In genomic region chr10:100996678-100997363, GRCh38 we compare ENCODE assay signal across 8 cellular contexts. TPM values are rescaled to one million over a fixed set of nuclear protein-coding genes. Genes with fewer than 3 reads are reported as not detected.
A peak's percentile ranks its signal among the peaks of the same experiment; 100 is the strongest.
DNase-seq lines count a peak whose midpoint lies in the region; ATAC-seq, FAIRE-seq and TF ChIP-seq lines count a peak whose summit lies in the region.

No MANE protein-coding gene starts in this region.

- peaks cover 26% of the 10 kb centered on the region for H3K79me2 ChIP-seq in HepG2 (ENCODE audit: insufficient read depth, low read length)

- no peaks in the 10 kb centered on the region for H3K27me3 Mint-ChIP-seq in stimulated activated naive CD8-positive, alpha-beta T cell treated with anti-CD3 and anti-CD28 coated beads, Interleukin-15, amount 100 ng/mL, for 72 hours

- no peak for TF ChIP-seq EP300 in HepG2 (IDR thresholded peaks at IDR 0.05; ENCODE audit: low read depth in 2 of 2, low read length in 2 of 2)
- no peak for TF ChIP-seq EP300 in HepG2 (CRISPR knock-in tag; IDR thresholded peaks at IDR 0.05; ENCODE audit: borderline replicate concordance)

- peak overlapping the region; percentile 91 to 97 for H3K27ac Mint-ChIP-seq in stimulated activated naive CD8-positive, alpha-beta T cell treated with anti-CD3 and anti-CD28 coated beads, Interleukin-15, amount 100 ng/mL, for 72 hours

- H3K4me3 Mint-ChIP-seq in stimulated activated naive CD8-positive, alpha-beta T cell treated with anti-CD3 and anti-CD28 coated beads, Interleukin-15, amount 100 ng/mL, for 72 hours: peak overlapping the region; percentile 78 to 92

- CTCF ChIA-PET in HepG2 (lab: Yijun Ruan, JAX; ENCODE audit: low intra/inter-chr PET ratio, low total read pairs): interaction anchor here (0.6 to 8.5 kb wide), 3 partner anchors 16 to 56 kb away, joined by 3 to 240 read pairs (median 4); no protein-coding TSS in a partner anchor

- DNase-seq in Daoy (ENCODE audit: low read depth) (peak; percentile 45), T follicular helper cell (ENCODE audit: low read depth) (peak; percentile 21), caudate nucleus (lab: John Stamatoyannopoulos, UW) (peak in 6 of 61 donors; percentile 12 to 53 (median 42)), HepG2 (ENCODE audit: low spot score) (no peak), amniotic stem cell (lab: John Stamatoyannopoulos, UW) (no peak), HTR-8/SVneo (ENCODE audit: insufficient read length, low spot score) (no peak)
- DNase-seq in stimulated activated naive CD8-positive, alpha-beta T cell treated with anti-CD3 and anti-CD28 coated beads, Interleukin-15, amount 100 ng/mL, for 72 hours: peak; percentile 45

- no peak for TF ChIP-seq RAD21 in HepG2 (CRISPR knock-in tag; IDR thresholded peaks at IDR 0.05)

- TF ChIP-seq CTCF in HepG2 (CRISPR knock-in tag; IDR thresholded peaks at IDR 0.05): no peak; the same call in 1 of the 2 replicates

- no peaks in the 10 kb centered on the region for H3K9me3 ChIP-seq in HepG2 (ENCODE audit: low read length)

- in situ Hi-C loops in HepG2 (cut with HindIII; ENCODE audit: extremely low pct_ligation_motif_present, low pct_unique_long_range_greater_than_20kb): no loop called here

- WGBS in HepG2 (ENCODE audit: low lambda C conversion rate): 23% methylated on average over 7 of the region's 46 CpGs

- H3K4me3 ChIP-seq in HepG2 (replicated peaks in 1 of 3; ENCODE audit: insufficient read depth in 1 of 3, low read depth in 2 of 3, low read length in 3 of 3): peak overlapping the region; percentile 71 to 99 (median 91)

- no peaks in the 10 kb centered on the region for H4K20me1 ChIP-seq in HepG2 (ENCODE audit: insufficient read depth, low read length)

- no peaks in the 10 kb centered on the region; a peak in 1 of 5 replicates for H3K27me3 ChIP-seq in HepG2 (ENCODE audit: control insufficient read depth in 1 of 2, insufficient read depth in 2 of 2, low read length in 2 of 2)

- H3K9me3 Mint-ChIP-seq in stimulated activated naive CD8-positive, alpha-beta T cell treated with anti-CD3 and anti-CD28 coated beads, Interleukin-15, amount 100 ng/mL, for 72 hours: no peaks in the 10 kb centered on the region

- H2AFZ ChIP-seq in HepG2 (ENCODE audit: low read length): no peak overlapping the region

- POLR2A ChIA-PET in HepG2 (lab: Yijun Ruan, JAX): interaction anchor here (0.6 to 23.0 kb wide), 12 partner anchors 10 to 115 kb away, joined by 3 to 277 read pairs (median 8); partner anchors contain the start of genes MRPL43, PDZD7, SEMA4G and SFXN3

- H3K4me2 ChIP-seq in HepG2 (ENCODE audit: low read depth, low read length): peak overlapping the region; percentile 98

- H3K36me3 ChIP-seq in HepG2 (replicated peaks in 1 of 2; ENCODE audit: control insufficient read depth in 1 of 2, insufficient read depth in 2 of 2, low read length in 2 of 2): peaks cover 8 to 9% of the 10 kb centered on the region in 2 experiments

- intact Hi-C loops in HepG2 (cut with micrococcal nuclease; ENCODE audit: unreplicated experiment): no loop called here

- H3K9ac ChIP-seq in HepG2 (ENCODE audit: insufficient read depth, low read depth, low read length): peak overlapping the region; percentile 95

- H3K4me1 Mint-ChIP-seq in stimulated activated naive CD8-positive, alpha-beta T cell treated with anti-CD3 and anti-CD28 coated beads, Interleukin-15, amount 100 ng/mL, for 72 hours: peaks cover 37% of the 10 kb centered on the region

- H3K4me1 ChIP-seq in HepG2 (ENCODE audit: insufficient read depth, low read length): peaks cover 27% of the 10 kb centered on the region

- BruUV-seq in HepG2 (replicated peaks; lab: Mats Ljungman, UMichigan): no TSS peak

- peak; percentile 1 for ATAC-seq in HG03108 (IDR thresholded peaks at IDR 0.05; ENCODE audit: unreplicated experiment)
- peak; percentile 50 for ATAC-seq in HepG2
- peak; percentile 29 for ATAC-seq in stimulated activated naive CD8-positive, alpha-beta T cell treated with anti-CD3 and anti-CD28 coated beads, Interleukin-15, amount 100 ng/mL, for 72 hours

- TF ChIP-seq POLR2A in HepG2 (IDR thresholded peaks at IDR 0.05; ENCODE audit: insufficient read depth in 1 of 2, low read depth in 2 of 2, low read length in 2 of 2): no peak

- H3K27ac ChIP-seq in caudate nucleus (ENCODE audit: low read depth, low read length) (peak overlapping the region; percentile 99), HepG2 (ENCODE audit: extremely low read length, insufficient read depth, low read length) (peak overlapping the region; percentile 89)

- FAIRE-seq in HepG2 (lab: Jason Lieb, UNC) (no peak), HTR-8/SVneo (lab: Jason Lieb, UNC) (no peak)

RNA-seq across cellular contexts. Expression of gene LZTS2, which starts 2.8 kb away (rescaled TPM):
- 21.9 and 25.3 TPM in 2 replicates for total RNA-seq in Daoy (2014; rRNA removed; shearing (Covaris generic))
- total RNA-seq in HepG2 (2016; rRNA removed; fragmentation: Illumina TruSeq; extraction: Trizol): 60.7 and 65.6 TPM in 2 replicates
- 18.8 and 19.1 TPM in 2 replicates for total RNA-seq in HepG2 (2016; cell fraction: cytosol; rRNA removed; fragmentation: Illumina TruSeq; extraction: Trizol; ENCODE audit: low read depth)
- total RNA-seq in HepG2 (2016; cell fraction: insoluble cytoplasmic fraction; rRNA removed; fragmentation: Illumina TruSeq; extraction: Trizol): 46.9 and 70.8 TPM in 2 replicates
- total RNA-seq in HepG2 (2016; cell fraction: membrane; rRNA removed; fragmentation: Illumina TruSeq; extraction: Trizol): 50.4 and 56.7 TPM in 2 replicates
- 40.4 and 47.3 TPM in 2 replicates for total RNA-seq in HepG2 (2016; cell fraction: nucleus; rRNA removed; fragmentation: Illumina TruSeq; extraction: Trizol)
- 43.6 and 59.7 TPM in 2 replicates for polyA plus RNA-seq in HepG2 (2011; rRNA removed)
- polyA plus RNA-seq in HepG2 (2011; cell fraction: cytosol; rRNA removed): 25.3 and 50.1 TPM in 2 replicates
- 161 and 196 TPM in 2 replicates for polyA plus RNA-seq in HepG2 (2011; cell fraction: nucleus; rRNA removed)
- 24.4 and 29.3 TPM in 2 replicates for polyA plus RNA-seq in HepG2 (2012)
- polyA plus RNA-seq in HepG2 (2016; cell fraction: cytosol; fragmentation: Illumina TruSeq; extraction: Trizol; ENCODE audit: low read depth): 14.3 and 15.4 TPM in 2 replicates
- polyA plus RNA-seq in HepG2 (2016; cell fraction: insoluble cytoplasmic fraction; fragmentation: Illumina TruSeq; extraction: Trizol; ENCODE audit: low read depth): 44.9 and 56.6 TPM in 2 replicates
- polyA plus RNA-seq in HepG2 (2016; cell fraction: membrane; fragmentation: Illumina TruSeq; extraction: Trizol; ENCODE audit: low read depth): 34.1 and 38.8 TPM in 2 replicates
- polyA plus RNA-seq in HepG2 (2016; cell fraction: nucleus; fragmentation: Illumina TruSeq; extraction: Trizol; ENCODE audit: insufficient read depth, low read depth): 112 and 124 TPM in 2 replicates
- 19.0 and 76.7 TPM in 2 replicates for polyA minus RNA-seq in HepG2 (2011; rRNA and poly(A)+ RNA removed; ENCODE audit: low replicate concordance)
- polyA minus RNA-seq in HepG2 (2011; cell fraction: cytosol; rRNA and poly(A)+ RNA removed): 27.9 and 32.8 TPM in 2 replicates
- polyA minus RNA-seq in HepG2 (2011; cell fraction: nucleus; rRNA and poly(A)+ RNA removed): 19.3 and 19.8 TPM in 2 replicates

RNA-seq across cellular contexts. Expression of gene TWNK, which starts 9.5 kb away (rescaled TPM):
- 14.7 and 26.3 TPM in 2 replicates for total RNA-seq in Daoy (2014; rRNA removed; shearing (Covaris generic))
- 16.5 and 21.9 TPM in 2 replicates for total RNA-seq in HepG2 (2016; rRNA removed; fragmentation: Illumina TruSeq; extraction: Trizol)
- total RNA-seq in HepG2 (2016; cell fraction: cytosol; rRNA removed; fragmentation: Illumina TruSeq; extraction: Trizol; ENCODE audit: low read depth): 3.7 and 4.5 TPM in 2 replicates
- total RNA-seq in HepG2 (2016; cell fraction: insoluble cytoplasmic fraction; rRNA removed; fragmentation: Illumina TruSeq; extraction: Trizol): 18.6 and 19.4 TPM in 2 replicates
- total RNA-seq in HepG2 (2016; cell fraction: membrane; rRNA removed; fragmentation: Illumina TruSeq; extraction: Trizol): 11.4 and 11.5 TPM in 2 replicates
- total RNA-seq in HepG2 (2016; cell fraction: nucleus; rRNA removed; fragmentation: Illumina TruSeq; extraction: Trizol): 13.4 and 14.8 TPM in 2 replicates
- polyA plus RNA-seq in HepG2 (2011; rRNA removed): 10.7 and 14.1 TPM in 2 replicates
- 10.2 and 12.5 TPM in 2 replicates for polyA plus RNA-seq in HepG2 (2011; cell fraction: cytosol; rRNA removed)
- polyA plus RNA-seq in HepG2 (2011; cell fraction: nucleus; rRNA removed): 17.6 and 19.3 TPM in 2 replicates
- polyA plus RNA-seq in HepG2 (2012): 16.5 and 20.2 TPM in 2 replicates
- 2.6 and 3.0 TPM in 2 replicates for polyA plus RNA-seq in HepG2 (2016; cell fraction: cytosol; fragmentation: Illumina TruSeq; extraction: Trizol; ENCODE audit: low read depth)
- polyA plus RNA-seq in HepG2 (2016; cell fraction: insoluble cytoplasmic fraction; fragmentation: Illumina TruSeq; extraction: Trizol; ENCODE audit: low read depth): 22.1 and 23.7 TPM in 2 replicates
- polyA plus RNA-seq in HepG2 (2016; cell fraction: membrane; fragmentation: Illumina TruSeq; extraction: Trizol; ENCODE audit: low read depth): 8.2 and 8.4 TPM in 2 replicates
- polyA plus RNA-seq in HepG2 (2016; cell fraction: nucleus; fragmentation: Illumina TruSeq; extraction: Trizol; ENCODE audit: insufficient read depth, low read depth): 39.8 and 46.5 TPM in 2 replicates
- polyA minus RNA-seq in HepG2 (2011; rRNA and poly(A)+ RNA removed; ENCODE audit: low replicate concordance): 12.7 and 32.5 TPM in 2 replicates
- 4.7 and 5.5 TPM in 2 replicates for polyA minus RNA-seq in HepG2 (2011; cell fraction: cytosol; rRNA and poly(A)+ RNA removed)
- polyA minus RNA-seq in HepG2 (2011; cell fraction: nucleus; rRNA and poly(A)+ RNA removed): 14.2 and 14.9 TPM in 2 replicates

RNA-seq across cellular contexts. Expression of gene MRPL43, which starts 9.5 kb away (rescaled TPM):
- total RNA-seq in Daoy (2014; rRNA removed; shearing (Covaris generic)): 50.8 and 57.7 TPM in 2 replicates
- total RNA-seq in HepG2 (2016; rRNA removed; fragmentation: Illumina TruSeq; extraction: Trizol): 68.8 and 71.0 TPM in 2 replicates
- 32.4 and 32.8 TPM in 2 replicates for total RNA-seq in HepG2 (2016; cell fraction: cytosol; rRNA removed; fragmentation: Illumina TruSeq; extraction: Trizol; ENCODE audit: low read depth)
- total RNA-seq in HepG2 (2016; cell fraction: insoluble cytoplasmic fraction; rRNA removed; fragmentation: Illumina TruSeq; extraction: Trizol): 65.7 and 69.8 TPM in 2 replicates
- total RNA-seq in HepG2 (2016; cell fraction: membrane; rRNA removed; fragmentation: Illumina TruSeq; extraction: Trizol): 46.1 and 51.6 TPM in 2 replicates
- total RNA-seq in HepG2 (2016; cell fraction: nucleus; rRNA removed; fragmentation: Illumina TruSeq; extraction: Trizol): 31.2 and 37.2 TPM in 2 replicates
- polyA plus RNA-seq in HepG2 (2011; rRNA removed): 73.7 and 79.1 TPM in 2 replicates
- 71.0 and 107 TPM in 2 replicates for polyA plus RNA-seq in HepG2 (2011; cell fraction: cytosol; rRNA removed)
- polyA plus RNA-seq in HepG2 (2011; cell fraction: nucleus; rRNA removed): 91.9 and 106 TPM in 2 replicates
- 53.0 and 55.5 TPM in 2 replicates for polyA plus RNA-seq in HepG2 (2012)
- 35.2 and 41.6 TPM in 2 replicates for polyA plus RNA-seq in HepG2 (2016; cell fraction: cytosol; fragmentation: Illumina TruSeq; extraction: Trizol; ENCODE audit: low read depth)
- 87.4 and 92.0 TPM in 2 replicates for polyA plus RNA-seq in HepG2 (2016; cell fraction: insoluble cytoplasmic fraction; fragmentation: Illumina TruSeq; extraction: Trizol; ENCODE audit: low read depth)
- 50.3 and 58.0 TPM in 2 replicates for polyA plus RNA-seq in HepG2 (2016; cell fraction: membrane; fragmentation: Illumina TruSeq; extraction: Trizol; ENCODE audit: low read depth)
- 72.1 and 80.1 TPM in 2 replicates for polyA plus RNA-seq in HepG2 (2016; cell fraction: nucleus; fragmentation: Illumina TruSeq; extraction: Trizol; ENCODE audit: insufficient read depth, low read depth)
- 42.1 and 55.4 TPM in 2 replicates for polyA minus RNA-seq in HepG2 (2011; rRNA and poly(A)+ RNA removed; ENCODE audit: low replicate concordance)
- 21.1 and 28.5 TPM in 2 replicates for polyA minus RNA-seq in HepG2 (2011; cell fraction: cytosol; rRNA and poly(A)+ RNA removed)
- 14.3 and 15.8 TPM in 2 replicates for polyA minus RNA-seq in HepG2 (2011; cell fraction: nucleus; rRNA and poly(A)+ RNA removed)

RNA-seq across cellular contexts. Expression of gene SEMA4G, which starts 27.5 kb away (rescaled TPM):
- 0.57 and 0.69 TPM in 2 replicates for total RNA-seq in Daoy (2014; rRNA removed; shearing (Covaris generic))
- 42.9 and 46.2 TPM in 2 replicates for total RNA-seq in HepG2 (2016; rRNA removed; fragmentation: Illumina TruSeq; extraction: Trizol)
- 16.2 and 18.7 TPM in 2 replicates for total RNA-seq in HepG2 (2016; cell fraction: cytosol; rRNA removed; fragmentation: Illumina TruSeq; extraction: Trizol; ENCODE audit: low read depth)
- total RNA-seq in HepG2 (2016; cell fraction: insoluble cytoplasmic fraction; rRNA removed; fragmentation: Illumina TruSeq; extraction: Trizol): 33.8 and 43.7 TPM in 2 replicates
- 46.0 and 52.4 TPM in 2 replicates for total RNA-seq in HepG2 (2016; cell fraction: membrane; rRNA removed; fragmentation: Illumina TruSeq; extraction: Trizol)
- total RNA-seq in HepG2 (2016; cell fraction: nucleus; rRNA removed; fragmentation: Illumina TruSeq; extraction: Trizol): 54.5 and 68.3 TPM in 2 replicates
- polyA plus RNA-seq in HepG2 (2011; rRNA removed): 207 and 236 TPM in 2 replicates
- polyA plus RNA-seq in HepG2 (2011; cell fraction: cytosol; rRNA removed): 169 and 172 TPM in 2 replicates
- 405 and 408 TPM in 2 replicates for polyA plus RNA-seq in HepG2 (2011; cell fraction: nucleus; rRNA removed)
- 154 and 177 TPM in 2 replicates for polyA plus RNA-seq in HepG2 (2012)
- 29.3 and 33.1 TPM in 2 replicates for polyA plus RNA-seq in HepG2 (2016; cell fraction: cytosol; fragmentation: Illumina TruSeq; extraction: Trizol; ENCODE audit: low read depth)
- 87.9 and 114 TPM in 2 replicates for polyA plus RNA-seq in HepG2 (2016; cell fraction: insoluble cytoplasmic fraction; fragmentation: Illumina TruSeq; extraction: Trizol; ENCODE audit: low read depth)
- 97.4 TPM in 2 replicates for polyA plus RNA-seq in HepG2 (2016; cell fraction: membrane; fragmentation: Illumina TruSeq; extraction: Trizol; ENCODE audit: low read depth)
- polyA plus RNA-seq in HepG2 (2016; cell fraction: nucleus; fragmentation: Illumina TruSeq; extraction: Trizol; ENCODE audit: insufficient read depth, low read depth): 269 and 299 TPM in 2 replicates
- 0.84 and 364 TPM in 2 replicates for polyA minus RNA-seq in HepG2 (2011; rRNA and poly(A)+ RNA removed; ENCODE audit: low replicate concordance)
- 105 and 111 TPM in 2 replicates for polyA minus RNA-seq in HepG2 (2011; cell fraction: cytosol; rRNA and poly(A)+ RNA removed)
- polyA minus RNA-seq in HepG2 (2011; cell fraction: nucleus; rRNA and poly(A)+ RNA removed): 100 and 101 TPM in 2 replicates

RNA-seq across cellular contexts. Expression of gene PDZD7, which starts 34.1 kb away (rescaled TPM):
- total RNA-seq in Daoy (2014; rRNA removed; shearing (Covaris generic)): 0.42 and 0.51 TPM in 2 replicates
- total RNA-seq in HepG2 (2016; rRNA removed; fragmentation: Illumina TruSeq; extraction: Trizol): 0.60 and 0.73 TPM in 2 replicates
- 0.51 and 0.62 TPM in 2 replicates for total RNA-seq in HepG2 (2016; cell fraction: cytosol; rRNA removed; fragmentation: Illumina TruSeq; extraction: Trizol; ENCODE audit: low read depth)
- total RNA-seq in HepG2 (2016; cell fraction: insoluble cytoplasmic fraction; rRNA removed; fragmentation: Illumina TruSeq; extraction: Trizol): 0.42 and 1.1 TPM in 2 replicates
- 0.40 and 0.65 TPM in 2 replicates for total RNA-seq in HepG2 (2016; cell fraction: membrane; rRNA removed; fragmentation: Illumina TruSeq; extraction: Trizol)
- total RNA-seq in HepG2 (2016; cell fraction: nucleus; rRNA removed; fragmentation: Illumina TruSeq; extraction: Trizol): 1.1 and 1.3 TPM in 2 replicates
- polyA plus RNA-seq in HepG2 (2011; rRNA removed): 0.58 and 0.78 TPM in 2 replicates
- 0.42 TPM in 2 replicates for polyA plus RNA-seq in HepG2 (2011; cell fraction: cytosol; rRNA removed)
- 3.9 and 4.2 TPM in 2 replicates for polyA plus RNA-seq in HepG2 (2011; cell fraction: nucleus; rRNA removed)
- 1.4 and 1.9 TPM in 2 replicates for polyA plus RNA-seq in HepG2 (2012)
- 0.14 and 0.16 TPM in 2 replicates for polyA plus RNA-seq in HepG2 (2016; cell fraction: cytosol; fragmentation: Illumina TruSeq; extraction: Trizol; ENCODE audit: low read depth)
- 0.49 and 0.68 TPM in 2 replicates for polyA plus RNA-seq in HepG2 (2016; cell fraction: insoluble cytoplasmic fraction; fragmentation: Illumina TruSeq; extraction: Trizol; ENCODE audit: low read depth)
- 0.29 and 0.30 TPM in 2 replicates for polyA plus RNA-seq in HepG2 (2016; cell fraction: membrane; fragmentation: Illumina TruSeq; extraction: Trizol; ENCODE audit: low read depth)
- polyA plus RNA-seq in HepG2 (2016; cell fraction: nucleus; fragmentation: Illumina TruSeq; extraction: Trizol; ENCODE audit: insufficient read depth, low read depth): 1.2 and 1.4 TPM in 2 replicates
- polyA minus RNA-seq in HepG2 (2011; rRNA and poly(A)+ RNA removed; ENCODE audit: low replicate concordance): 1.4 and 3.3 TPM in 2 replicates
- 0.49 TPM in 1 of 2 replicates, not detected in the other for polyA minus RNA-seq in HepG2 (2011; cell fraction: cytosol; rRNA and poly(A)+ RNA removed)
- 1.2 and 1.3 TPM in 2 replicates for polyA minus RNA-seq in HepG2 (2011; cell fraction: nucleus; rRNA and poly(A)+ RNA removed)

Comparison
In these comparisons a context has a peak if more than half of its experiments do, and no peak if none do; other contexts are left out.
1. DNase-seq: peak in Daoy (single experiment), T follicular helper cell (single experiment) and stimulated activated naive CD8-positive, alpha-beta T cell treated with anti-CD3 and anti-CD28 coated beads, Interleukin-15, amount 100 ng/mL, for 72 hours (2 of 2); none in HepG2 (single experiment), amniotic stem cell (single experiment) and HTR-8/SVneo (single experiment).
2. Peak in every context shown above with its lines, with median percentiles within 50 percentile points of each other: ATAC-seq.